Comparison of ENCODE assay signal across 1 cellular context in genomic region chr1:89525169-89525855, GRCh38.
TF ChIP-seq lines count a peak whose summit lies in the region.

No MANE protein-coding gene starts in this region.

TF ChIP-seq in HEK293, 187 proteins besides CTCF, POLR2A, EP300 and RAD21 (continued from another document and continues in another):
- TF ChIP-seq, protein P1, sequence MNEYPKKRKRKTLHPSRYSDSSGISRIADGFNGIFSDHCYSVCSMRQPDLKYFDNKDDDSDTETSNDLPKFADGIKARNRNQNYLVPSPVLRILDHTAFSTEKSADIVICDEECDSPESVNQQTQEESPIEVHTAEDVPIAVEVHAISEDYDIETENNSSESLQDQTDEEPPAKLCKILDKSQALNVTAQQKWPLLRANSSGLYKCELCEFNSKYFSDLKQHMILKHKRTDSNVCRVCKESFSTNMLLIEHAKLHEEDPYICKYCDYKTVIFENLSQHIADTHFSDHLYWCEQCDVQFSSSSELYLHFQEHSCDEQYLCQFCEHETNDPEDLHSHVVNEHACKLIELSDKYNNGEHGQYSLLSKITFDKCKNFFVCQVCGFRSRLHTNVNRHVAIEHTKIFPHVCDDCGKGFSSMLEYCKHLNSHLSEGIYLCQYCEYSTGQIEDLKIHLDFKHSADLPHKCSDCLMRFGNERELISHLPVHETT (tag by site-specific recombination; IDR thresholded peaks at IDR 0.05), result peak; percentile 58; the same call in 1 of the 2 replicates
- TF ChIP-seq ZSCAN4 (tag by site-specific recombination; IDR thresholded peaks at IDR 0.05) (no peak; the same call in 1 of the 2 replicates), HOXC10 (CRISPR knock-in tag; IDR thresholded peaks at IDR 0.05) (no peak; the same call in 1 of the 2 replicates), KLF9 (tag by site-specific recombination; IDR thresholded peaks at IDR 0.05; ENCODE audit: low read depth) (no peak), ZNF837 (tag by site-specific recombination; IDR thresholded peaks at IDR 0.05) (no peak), ZNF473 (tag by site-specific recombination; IDR thresholded peaks at IDR 0.05) (no peak), ZNF202 (tag by site-specific recombination; IDR thresholded peaks at IDR 0.05; ENCODE audit: borderline replicate concordance) (no peak), ZNF777 (tag by site-specific recombination; IDR thresholded peaks at IDR 0.05; ENCODE audit: borderline replicate concordance) (peak; percentile 80; the same call in 1 of the 2 replicates), ZNF692 (tag by site-specific recombination; IDR thresholded peaks at IDR 0.05) (peak; percentile 66; the same call in 1 of the 2 replicates), ZSCAN23 (tag by site-specific recombination; IDR thresholded peaks at IDR 0.05) (no peak), ZNF184 (tag by site-specific recombination; IDR thresholded peaks at IDR 0.05) (no peak), ZNF521 (tag by site-specific recombination; IDR thresholded peaks at IDR 0.05) (no peak), ZNF274 (IDR thresholded peaks at IDR 0.05; ENCODE audit: low read length) (no peak), ZNF274 (tag by site-specific recombination; IDR thresholded peaks at IDR 0.05; ENCODE audit: borderline replicate concordance) (no peak), ZNF792 (tag by site-specific recombination; IDR thresholded peaks at IDR 0.05) (peak; percentile 55; the same call in 1 of the 2 replicates), YY1 (tag by site-specific recombination; IDR thresholded peaks at IDR 0.05) (no peak), ZNF704 (tag by site-specific recombination; IDR thresholded peaks at IDR 0.05) (no peak), KLF10 (tag by site-specific recombination; IDR thresholded peaks at IDR 0.05) (no peak), ZNF571 (tag by site-specific recombination; IDR thresholded peaks at IDR 0.05) (no peak), ZNF138 (tag by site-specific recombination; IDR thresholded peaks at IDR 0.05; ENCODE audit: borderline replicate concordance) (no peak), GLIS2 (tag by site-specific recombination; IDR thresholded peaks at IDR 0.05) (peak; percentile 96), SP3 (tag by site-specific recombination; IDR thresholded peaks at IDR 0.05) (no peak), ZNF558 (tag by site-specific recombination; IDR thresholded peaks at IDR 0.05) (no peak), ZNF140 (tag by site-specific recombination; IDR thresholded peaks at IDR 0.05) (no peak), ZFP69B (tag by site-specific recombination; IDR thresholded peaks at IDR 0.05) (peak; percentile 42; the same call in 1 of the 2 replicates), ZNF768 (tag by site-specific recombination; IDR thresholded peaks at IDR 0.05) (no peak), ZNF423 (tag by site-specific recombination; IDR thresholded peaks at IDR 0.05) (peak; percentile 84; the same call in 1 of the 2 replicates), OSR2 (tag by site-specific recombination; IDR thresholded peaks at IDR 0.05) (no peak), ZBTB6 (tag by site-specific recombination; IDR thresholded peaks at IDR 0.05) (no peak), SP7 (tag by site-specific recombination; IDR thresholded peaks at IDR 0.05) (peak; percentile 55), ELK4 (IDR thresholded peaks at IDR 0.05; ENCODE audit: borderline replicate concordance, low read depth, low read length) (no peak), GLIS1 (tag by site-specific recombination; IDR thresholded peaks at IDR 0.05) (peak; percentile 84), ZNF133 (tag by site-specific recombination; IDR thresholded peaks at IDR 0.05) (no peak), PBX3 (CRISPR knock-in tag; IDR thresholded peaks at IDR 0.05) (no peak), ZNF707 (tag by site-specific recombination; IDR thresholded peaks at IDR 0.05) (no peak), ZNF350 (tag by site-specific recombination; IDR thresholded peaks at IDR 0.05) (no peak), YY2 (tag by site-specific recombination; IDR thresholded peaks at IDR 0.05) (no peak), SCRT1 (tag by site-specific recombination; IDR thresholded peaks at IDR 0.05; ENCODE audit: borderline replicate concordance) (peak; percentile 99)
- TF ChIP-seq, protein P2, sequence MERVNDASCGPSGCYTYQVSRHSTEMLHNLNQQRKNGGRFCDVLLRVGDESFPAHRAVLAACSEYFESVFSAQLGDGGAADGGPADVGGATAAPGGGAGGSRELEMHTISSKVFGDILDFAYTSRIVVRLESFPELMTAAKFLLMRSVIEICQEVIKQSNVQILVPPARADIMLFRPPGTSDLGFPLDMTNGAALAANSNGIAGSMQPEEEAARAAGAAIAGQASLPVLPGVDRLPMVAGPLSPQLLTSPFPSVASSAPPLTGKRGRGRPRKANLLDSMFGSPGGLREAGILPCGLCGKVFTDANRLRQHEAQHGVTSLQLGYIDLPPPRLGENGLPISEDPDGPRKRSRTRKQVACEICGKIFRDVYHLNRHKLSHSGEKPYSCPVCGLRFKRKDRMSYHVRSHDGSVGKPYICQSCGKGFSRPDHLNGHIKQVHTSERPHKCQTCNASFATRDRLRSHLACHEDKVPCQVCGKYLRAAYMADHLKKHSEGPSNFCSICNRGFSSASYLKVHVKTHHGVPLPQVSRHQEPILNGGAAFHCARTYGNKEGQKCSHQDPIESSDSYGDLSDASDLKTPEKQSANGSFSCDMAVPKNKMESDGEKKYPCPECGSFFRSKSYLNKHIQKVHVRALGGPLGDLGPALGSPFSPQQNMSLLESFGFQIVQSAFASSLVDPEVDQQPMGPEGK (tag by site-specific recombination; IDR thresholded peaks at IDR 0.05), result peak; percentile 83
- TF ChIP-seq, protein P3, sequence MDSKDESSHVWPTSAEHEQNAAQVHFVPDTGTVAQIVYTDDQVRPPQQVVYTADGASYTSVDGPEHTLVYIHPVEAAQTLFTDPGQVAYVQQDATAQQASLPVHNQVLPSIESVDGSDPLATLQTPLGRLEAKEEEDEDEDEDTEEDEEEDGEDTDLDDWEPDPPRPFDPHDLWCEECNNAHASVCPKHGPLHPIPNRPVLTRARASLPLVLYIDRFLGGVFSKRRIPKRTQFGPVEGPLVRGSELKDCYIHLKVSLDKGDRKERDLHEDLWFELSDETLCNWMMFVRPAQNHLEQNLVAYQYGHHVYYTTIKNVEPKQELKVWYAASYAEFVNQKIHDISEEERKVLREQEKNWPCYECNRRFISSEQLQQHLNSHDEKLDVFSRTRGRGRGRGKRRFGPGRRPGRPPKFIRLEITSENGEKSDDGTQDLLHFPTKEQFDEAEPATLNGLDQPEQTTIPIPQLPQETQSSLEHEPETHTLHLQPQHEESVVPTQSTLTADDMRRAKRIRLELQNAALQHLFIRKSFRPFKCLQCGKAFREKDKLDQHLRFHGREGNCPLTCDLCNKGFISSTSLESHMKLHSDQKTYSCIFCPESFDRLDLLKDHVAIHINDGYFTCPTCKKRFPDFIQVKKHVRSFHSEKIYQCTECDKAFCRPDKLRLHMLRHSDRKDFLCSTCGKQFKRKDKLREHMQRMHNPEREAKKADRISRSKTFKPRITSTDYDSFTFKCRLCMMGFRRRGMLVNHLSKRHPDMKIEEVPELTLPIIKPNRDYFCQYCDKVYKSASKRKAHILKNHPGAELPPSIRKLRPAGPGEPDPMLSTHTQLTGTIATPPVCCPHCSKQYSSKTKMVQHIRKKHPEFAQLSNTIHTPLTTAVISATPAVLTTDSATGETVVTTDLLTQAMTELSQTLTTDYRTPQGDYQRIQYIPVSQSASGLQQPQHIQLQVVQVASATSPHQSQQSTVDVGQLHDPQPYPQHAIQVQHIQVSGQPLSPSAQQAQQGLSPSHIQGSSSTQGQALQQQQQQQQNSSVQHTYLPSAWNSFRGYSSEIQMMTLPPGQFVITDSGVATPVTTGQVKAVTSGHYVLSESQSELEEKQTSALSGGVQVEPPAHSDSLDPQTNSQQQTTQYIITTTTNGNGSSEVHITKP (tag by site-specific recombination; IDR thresholded peaks at IDR 0.05), result peak; percentile 65
- TF ChIP-seq, protein P4, sequence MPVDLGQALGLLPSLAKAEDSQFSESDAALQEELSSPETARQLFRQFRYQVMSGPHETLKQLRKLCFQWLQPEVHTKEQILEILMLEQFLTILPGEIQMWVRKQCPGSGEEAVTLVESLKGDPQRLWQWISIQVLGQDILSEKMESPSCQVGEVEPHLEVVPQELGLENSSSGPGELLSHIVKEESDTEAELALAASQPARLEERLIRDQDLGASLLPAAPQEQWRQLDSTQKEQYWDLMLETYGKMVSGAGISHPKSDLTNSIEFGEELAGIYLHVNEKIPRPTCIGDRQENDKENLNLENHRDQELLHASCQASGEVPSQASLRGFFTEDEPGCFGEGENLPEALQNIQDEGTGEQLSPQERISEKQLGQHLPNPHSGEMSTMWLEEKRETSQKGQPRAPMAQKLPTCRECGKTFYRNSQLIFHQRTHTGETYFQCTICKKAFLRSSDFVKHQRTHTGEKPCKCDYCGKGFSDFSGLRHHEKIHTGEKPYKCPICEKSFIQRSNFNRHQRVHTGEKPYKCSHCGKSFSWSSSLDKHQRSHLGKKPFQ (tag by site-specific recombination; IDR thresholded peaks at IDR 0.05), result no peak
- TF ChIP-seq, protein P5, sequence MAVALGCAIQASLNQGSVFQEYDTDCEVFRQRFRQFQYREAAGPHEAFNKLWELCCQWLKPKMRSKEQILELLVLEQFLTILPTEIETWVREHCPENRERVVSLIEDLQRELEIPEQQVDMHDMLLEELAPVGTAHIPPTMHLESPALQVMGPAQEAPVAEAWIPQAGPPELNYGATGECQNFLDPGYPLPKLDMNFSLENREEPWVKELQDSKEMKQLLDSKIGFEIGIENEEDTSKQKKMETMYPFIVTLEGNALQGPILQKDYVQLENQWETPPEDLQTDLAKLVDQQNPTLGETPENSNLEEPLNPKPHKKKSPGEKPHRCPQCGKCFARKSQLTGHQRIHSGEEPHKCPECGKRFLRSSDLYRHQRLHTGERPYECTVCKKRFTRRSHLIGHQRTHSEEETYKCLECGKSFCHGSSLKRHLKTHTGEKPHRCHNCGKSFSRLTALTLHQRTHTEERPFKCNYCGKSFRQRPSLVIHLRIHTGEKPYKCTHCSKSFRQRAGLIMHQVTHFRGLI (tag by site-specific recombination; IDR thresholded peaks at IDR 0.05), result no peak
- TF ChIP-seq, protein P6, sequence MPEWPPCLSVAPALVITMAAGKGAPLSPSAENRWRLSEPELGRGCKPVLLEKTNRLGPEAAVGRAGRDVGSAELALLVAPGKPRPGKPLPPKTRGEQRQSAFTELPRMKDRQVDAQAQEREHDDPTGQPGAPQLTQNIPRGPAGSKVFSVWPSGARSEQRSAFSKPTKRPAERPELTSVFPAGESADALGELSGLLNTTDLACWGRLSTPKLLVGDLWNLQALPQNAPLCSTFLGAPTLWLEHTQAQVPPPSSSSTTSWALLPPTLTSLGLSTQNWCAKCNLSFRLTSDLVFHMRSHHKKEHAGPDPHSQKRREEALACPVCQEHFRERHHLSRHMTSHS (tag by site-specific recombination; IDR thresholded peaks at IDR 0.05), result no peak
